Comparison of ENCODE assay signal across 1 cellular context in the genomic region with DNA sequence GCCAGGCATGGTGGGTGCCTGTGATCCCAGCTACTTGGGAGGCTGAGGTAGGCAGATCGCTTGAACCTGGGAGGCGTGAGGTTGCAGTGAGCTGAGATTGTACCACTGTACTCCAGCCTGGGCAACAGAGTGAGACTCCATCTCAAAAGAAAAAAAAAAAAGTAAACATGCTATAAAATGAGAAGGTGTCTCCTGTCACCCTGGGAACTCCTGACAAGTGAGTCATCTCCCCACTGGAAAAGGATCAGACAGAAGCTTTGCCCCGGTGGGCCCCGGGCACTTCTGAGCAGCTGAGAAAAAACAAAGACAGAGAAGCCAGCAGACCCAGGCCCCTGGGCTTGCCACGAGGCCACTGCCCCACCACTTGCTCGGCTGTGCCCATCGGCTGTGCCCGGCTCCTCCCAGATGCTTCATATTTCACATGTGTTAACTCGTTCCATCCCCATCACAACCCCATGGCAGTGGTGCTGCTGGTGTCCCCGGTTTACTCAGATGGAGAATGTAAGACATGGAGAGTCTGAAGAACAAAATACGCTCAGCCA.
TF ChIP-seq lines count a peak whose summit lies in the region.

No MANE protein-coding gene starts in this region.

TF ChIP-seq in K562, 482 proteins besides CTCF, POLR2A, EP300 and RAD21:
- TF ChIP-seq ZNF592 (IDR thresholded peaks at IDR 0.05) (no peak), RFX1 (IDR thresholded peaks at IDR 0.05) (peak; percentile 33), JUND (IDR thresholded peaks at IDR 0.05; ENCODE audit: borderline replicate concordance, low read depth, low read length) (peak; percentile 35; the same call in 1 of the 2 replicates), JUND (tag; IDR thresholded peaks at IDR 0.05; ENCODE audit: borderline replicate concordance, low read depth, low read length) (no peak), COPS2 (conservative IDR thresholded peaks at IDR 0.05) (no peak), JUN (IDR thresholded peaks at IDR 0.05; ENCODE audit: borderline replicate concordance, low read depth, low read length) (0 out of 2 replicates have a peak, but pooled peaks have one; percentile 20), JUN (CRISPR knock-in tag; IDR thresholded peaks at IDR 0.05; ENCODE audit: borderline replicate concordance) (no peak), DIDO1 (tag; IDR thresholded peaks at IDR 0.05; ENCODE audit: low read depth) (no peak), FOXK2 (conservative IDR thresholded peaks at IDR 0.05 in 1 of 2, IDR thresholded peaks at IDR 0.05 in 1 of 2; ENCODE audit: low read depth in 2 of 2) (peak; percentile 51 to 81; a peak in 3 of 4 replicates)
